12 cellular contexts compared by ENCODE assay signal in genomic region chr7:45985902-45986301, GRCh38.
DNase-seq lines count a peak whose midpoint lies in the region; ATAC-seq lines count a peak whose summit lies in the region.
"Had no signal": no experiment of that assay in that cellular context is flagged by ENCODE, and none has a peak within 500 bp of the region (broad histone marks: within the 10 kb centered on the region; RNA-seq: fewer than 3 reads in every experiment).

No MANE protein-coding gene starts in this region.

- H3K4me1 Mint-ChIP-seq in activated T-helper 1 cell treated with anti-CD3 and anti-CD28 coated beads, Interleukin-12 subunit alpha, Interleukin-12 subunit beta, Interleukin-2, Interleukin-4 antibody, amounts not matched to agents 30 ng/mL and 10 ng/mL and 1 ng/mL, durations not matched to agents 14 hours and 24 hours and 36 hours (ENCODE audit: low read depth), result no peaks in the 10 kb centered on the region
- H3K4me1 Mint-ChIP-seq: activated B cell treated with CpG ODN at 0.5 μM for 24 hours had no signal

- no peaks in the 10 kb centered on the region for H3K36me3 Mint-ChIP-seq in activated T-helper 1 cell treated with anti-CD3 and anti-CD28 coated beads, Interleukin-12 subunit alpha, Interleukin-12 subunit beta, Interleukin-2, Interleukin-4 antibody, amounts not matched to agents 30 ng/mL and 10 ng/mL and 1 ng/mL, durations not matched to agents 14 hours and 24 hours and 36 hours (ENCODE audit: low read depth)

- intact Hi-C loops in activated T-helper 1 cell treated with anti-CD3 and anti-CD28 coated beads, Interleukin-12 subunit alpha, Interleukin-12 subunit beta, Interleukin-2, Interleukin-4 antibody, amounts not matched to agents 30 ng/mL and 10 ng/mL and 1 ng/mL, durations not matched to agents 14 hours and 24 hours and 36 hours (cut with micrococcal nuclease), result no loop called here

- no peaks in the 10 kb centered on the region for H3K27me3 ChIP-seq in H7 (ENCODE audit: control insufficient read depth, insufficient read depth, low read length)
- H3K27me3 ChIP-seq: gastroesophageal sphincter had no signal

- H3K36me3 ChIP-seq in H7 (replicated peaks; ENCODE audit: control insufficient read depth, insufficient read depth, low read length), result no peaks in the 10 kb centered on the region
- H3K36me3 ChIP-seq: gastroesophageal sphincter had no signal

- DNase-seq in EH (ENCODE audit: low read depth) (peak; percentile 84), LoVo (ENCODE audit: low spot score) (peak; percentile 27), ecto neural progenitor cell (ENCODE audit: low spot score) (peak; percentile 39), mucosa of gallbladder (ENCODE audit: low spot score) (peak; percentile 6), H7 (no peak)
- DNase-seq in activated T-helper 1 cell treated with anti-CD3 and anti-CD28 coated beads, Interleukin-12 subunit alpha, Interleukin-12 subunit beta, Interleukin-2, Interleukin-4 antibody, amounts not matched to agents 30 ng/mL and 10 ng/mL and 1 ng/mL, durations not matched to agents 14 hours and 24 hours and 36 hours (ENCODE audit: low spot score), result no peak
- no peak for DNase-seq in activated CD4-positive, alpha-beta T cell treated with anti-CD3 and anti-CD28 coated beads for 1 hour
- DNase-seq: activated B cell treated with CpG ODN at 0.5 μM for 24 hours, cerebellar nuclear complex, Kasumi-1 had no signal

- no peak overlapping the region for H3K4me3 ChIP-seq in H7 (ENCODE audit: insufficient read depth, low read depth, low read length)
- H3K4me3 ChIP-seq: gastroesophageal sphincter had no signal

- no peak overlapping the region for H3K4me3 Mint-ChIP-seq in activated T-helper 1 cell treated with anti-CD3 and anti-CD28 coated beads, Interleukin-12 subunit alpha, Interleukin-12 subunit beta, Interleukin-2, Interleukin-4 antibody, amounts not matched to agents 30 ng/mL and 10 ng/mL and 1 ng/mL, durations not matched to agents 14 hours and 24 hours and 36 hours
- H3K4me3 Mint-ChIP-seq: activated B cell treated with CpG ODN at 0.5 μM for 24 hours had no signal

- no peak overlapping the region for H3K27ac Mint-ChIP-seq in activated T-helper 1 cell treated with anti-CD3 and anti-CD28 coated beads, Interleukin-12 subunit alpha, Interleukin-12 subunit beta, Interleukin-2, Interleukin-4 antibody, amounts not matched to agents 30 ng/mL and 10 ng/mL and 1 ng/mL, durations not matched to agents 14 hours and 24 hours and 36 hours
- H3K27ac Mint-ChIP-seq: activated B cell treated with CpG ODN at 0.5 μM for 24 hours had no signal

- no peaks in the 10 kb centered on the region for H3K9me3 Mint-ChIP-seq in activated T-helper 1 cell treated with anti-CD3 and anti-CD28 coated beads, Interleukin-12 subunit alpha, Interleukin-12 subunit beta, Interleukin-2, Interleukin-4 antibody, amounts not matched to agents 30 ng/mL and 10 ng/mL and 1 ng/mL, durations not matched to agents 14 hours and 24 hours and 36 hours

- no peaks in the 10 kb centered on the region for H3K27me3 Mint-ChIP-seq in activated T-helper 1 cell treated with anti-CD3 and anti-CD28 coated beads, Interleukin-12 subunit alpha, Interleukin-12 subunit beta, Interleukin-2, Interleukin-4 antibody, amounts not matched to agents 30 ng/mL and 10 ng/mL and 1 ng/mL, durations not matched to agents 14 hours and 24 hours and 36 hours (ENCODE audit: insufficient read depth)

- no peak for ATAC-seq in HG03196 (IDR thresholded peaks at IDR 0.05; ENCODE audit: unreplicated experiment)
- ATAC-seq: gastroesophageal sphincter had no signal

Comparison
In these comparisons a context has a peak if more than half of its experiments do, and no peak if none do; other contexts are left out.
1. DNase-seq: peak in EH (single experiment), LoVo (single experiment), ecto neural progenitor cell (single experiment) and mucosa of gallbladder (single experiment); none in activated T-helper 1 cell treated with anti-CD3 and anti-CD28 coated beads, Interleukin-12 subunit alpha, Interleukin-12 subunit beta, Interleukin-2, Interleukin-4 antibody, amounts not matched to agents 30 ng/mL and 10 ng/mL and 1 ng/mL, durations not matched to agents 14 hours and 24 hours and 36 hours (single experiment), H7 (single experiment) and activated CD4-positive, alpha-beta T cell treated with anti-CD3 and anti-CD28 coated beads for 1 hour (single experiment).